Comparison of ENCODE assay signal across 6 cellular contexts in the genomic region with DNA sequence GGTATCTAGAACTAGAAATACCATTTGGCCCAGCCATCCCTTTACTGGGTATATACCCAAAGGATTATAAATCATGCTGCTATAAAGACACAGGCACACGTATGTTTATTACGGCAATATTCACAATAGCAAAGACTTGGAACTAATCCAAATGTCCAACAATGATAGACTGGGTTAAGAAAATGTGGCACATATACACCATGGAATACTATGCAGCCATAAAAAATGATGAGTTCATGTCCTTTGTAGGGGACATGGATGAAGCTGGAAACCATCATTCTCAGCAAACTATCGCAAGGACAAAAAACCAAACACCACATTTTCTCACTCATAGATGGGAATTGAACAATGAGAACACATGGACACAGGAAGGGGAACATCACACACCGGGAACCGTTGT. TPM values are rescaled to one million over a fixed set of nuclear protein-coding genes. Genes with fewer than 3 reads are reported as not detected.
"Had no signal": no experiment of that assay in that cellular context is flagged by ENCODE, and none has a peak within 500 bp of the region (broad histone marks: within the 10 kb centered on the region; RNA-seq: fewer than 3 reads in every experiment).

No MANE protein-coding gene starts in this region.

RNA-seq across cellular contexts. Expression of gene NPAS4, which starts 43.3 kb away (rescaled TPM):
- total RNA-seq: subcutaneous adipose tissue, suprapubic skin, thyroid gland, upper lobe of left lung, upper lobe of right lung, vagina had no signal
